3 cellular contexts compared by ENCODE assay signal in the genomic region with DNA sequence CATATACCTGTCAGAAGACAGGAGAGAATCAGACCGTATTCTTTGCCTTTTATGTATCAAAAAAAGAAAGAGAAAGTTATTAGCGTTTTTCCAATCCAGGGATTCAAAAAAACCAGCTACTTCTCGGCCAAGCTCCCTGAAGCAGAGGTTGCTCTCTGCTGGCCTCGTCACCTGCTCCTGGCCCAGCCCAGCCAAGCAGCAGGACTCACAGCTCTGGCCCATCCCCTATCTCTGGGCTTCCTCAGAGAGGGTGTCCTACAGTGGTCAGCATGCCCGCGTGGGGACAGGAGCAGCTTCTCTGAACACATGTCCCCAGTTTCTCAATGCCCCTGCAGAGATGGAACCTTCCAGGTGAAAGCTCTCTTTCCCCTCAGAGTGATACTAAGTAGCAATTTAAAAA.
"Had no signal": no experiment of that assay in that cellular context is flagged by ENCODE, and none has a peak within 500 bp of the region (broad histone marks: within the 10 kb centered on the region; RNA-seq: fewer than 3 reads in every experiment).

No MANE protein-coding gene starts in this region.

- ATAC-seq: GM12878 had no signal

- DNase-seq: GDM1, GF-D8 had no signal

- H3K4me3 ChIP-seq: GM12878 had no signal
